In genomic region chr11:62832346-62833234, GRCh38 we compare ENCODE assay signal across 8 cellular contexts. TPM values are rescaled to one million over a fixed set of nuclear protein-coding genes. Genes with fewer than 3 reads are reported as not detected.
A peak's percentile ranks its signal among the peaks of the same experiment; 100 is the strongest.
DNase-seq lines count a peak whose midpoint lies in the region; ATAC-seq lines count a peak whose summit lies in the region.

Gene TEX54, minus strand, starts transcription at chr11:62832841.

- no peak within 1 kb of the TSS for H3K27ac ChIP-seq in iPS DF 6.9 (ENCODE audit: low read length)

- no peak for DNase-seq in activated CD4-positive, alpha-beta T cell treated with anti-CD3 and anti-CD28 coated beads, Interleukin-2, amount 10 ng/mL, durations not matched to agents 24 days and 14 days
- DNase-seq in activated CD4-positive, alpha-beta T cell treated with anti-CD3 and anti-CD28 coated beads for 4 hours = no peak
- no peak for DNase-seq in iPS DF 6.9 (ENCODE audit: low read depth, low spot score)
- DNase-seq in stimulated activated CD4-positive, alpha-beta T cell treated with anti-CD3 and anti-CD28 coated beads, Interleukin-4, amount 100 ng/mL, for 24 hours = no peak
- no peak for DNase-seq in activated CD4-positive, alpha-beta T cell treated with anti-CD3 and anti-CD28 coated beads for 1 hour

- H3K4me2 ChIP-seq in skeletal muscle satellite cell (ENCODE audit: low read length) = peak within 1 kb of the TSS; percentile 100

- peak within 1 kb of the TSS; percentile 95 for H3K9ac ChIP-seq in skeletal muscle satellite cell (ENCODE audit: low read depth, low read length)

- ATAC-seq in HG03342 (IDR thresholded peaks at IDR 0.05; ENCODE audit: unreplicated experiment) = peak; percentile 16

- peaks cover 40% of the 10 kb centered on the region for H3K4me1 Mint-ChIP-seq in activated CD4-positive, alpha-beta T cell treated with anti-CD3 and anti-CD28 coated beads, Interleukin-2, amount 10 ng/mL, durations not matched to agents 24 days and 14 days
- H3K4me1 Mint-ChIP-seq in activated naive CD8-positive, alpha-beta T cell (ENCODE audit: low read depth) = peaks cover 51% of the 10 kb centered on the region

- no CpG with 5 or more reads among the region's 40 CpGs for WGBS in iPS DF 6.9 (ENCODE audit: insufficient coverage, insufficient read length)

- H3K36me3 ChIP-seq in iPS DF 6.9 (ENCODE audit: control insufficient read depth, insufficient read depth, low read length) (peaks cover 20% of the 10 kb centered on the region), skeletal muscle satellite cell (ENCODE audit: insufficient read depth, low read length) (peaks cover 37% of the 10 kb centered on the region)

- peak within 1 kb of the TSS; percentile 92; the same call in 1 of the 2 replicates for H3K4me3 ChIP-seq in iPS DF 6.9 (ENCODE audit: low read length)
- peak within 1 kb of the TSS; percentile 94 for H3K4me3 ChIP-seq in skeletal muscle satellite cell (ENCODE audit: low read length)

- intact Hi-C loops in activated CD4-positive, alpha-beta T cell treated with anti-CD3 and anti-CD28 coated beads, Interleukin-2, amount 10 ng/mL, durations not matched to agents 24 days and 14 days (cut with micrococcal nuclease) = loop anchor here (1.0 to 5.0 kb wide), 6 partner anchors 9 to 240 kb away; partner anchors contain the start of genes TAF6L, TMEM179B, TMEM223 and TUT1

- H3K4me1 ChIP-seq in iPS DF 6.9 (ENCODE audit: control insufficient read depth, insufficient read depth, low read length) = no peaks in the 10 kb centered on the region; the same call in 1 of the 2 replicates
- H3K4me1 ChIP-seq in skeletal muscle satellite cell (ENCODE audit: control insufficient read depth, insufficient read depth, low read length) = peaks cover 20% of the 10 kb centered on the region

- H3K27me3 Mint-ChIP-seq in activated CD4-positive, alpha-beta T cell treated with anti-CD3 and anti-CD28 coated beads, Interleukin-2, amount 10 ng/mL, durations not matched to agents 24 days and 14 days = no peaks in the 10 kb centered on the region
- no peaks in the 10 kb centered on the region for H3K27me3 Mint-ChIP-seq in activated naive CD8-positive, alpha-beta T cell

- H3K9me3 ChIP-seq in iPS DF 6.9 (ENCODE audit: control insufficient read depth, insufficient read depth, low read length) (no peaks in the 10 kb centered on the region), skeletal muscle satellite cell (replicated peaks; ENCODE audit: low read length) (no peaks in the 10 kb centered on the region)

- H3K27me3 ChIP-seq in iPS DF 6.9 (ENCODE audit: control insufficient read depth, insufficient read depth, low read length) (no peaks in the 10 kb centered on the region), skeletal muscle satellite cell (ENCODE audit: control insufficient read depth, insufficient read depth, low read length) (no peaks in the 10 kb centered on the region)

- peak within 1 kb of the TSS; percentile 97 for H3K27ac Mint-ChIP-seq in activated CD4-positive, alpha-beta T cell treated with anti-CD3 and anti-CD28 coated beads, Interleukin-2, amount 10 ng/mL, durations not matched to agents 24 days and 14 days
- peak within 1 kb of the TSS; percentile 100 for H3K27ac Mint-ChIP-seq in activated naive CD8-positive, alpha-beta T cell

- H3K4me3 Mint-ChIP-seq in activated CD4-positive, alpha-beta T cell treated with anti-CD3 and anti-CD28 coated beads, Interleukin-2, amount 10 ng/mL, durations not matched to agents 24 days and 14 days = peak within 1 kb of the TSS; percentile 89
- peak within 1 kb of the TSS; percentile 99 for H3K4me3 Mint-ChIP-seq in activated naive CD8-positive, alpha-beta T cell

- H3K36me3 Mint-ChIP-seq in activated CD4-positive, alpha-beta T cell treated with anti-CD3 and anti-CD28 coated beads, Interleukin-2, amount 10 ng/mL, durations not matched to agents 24 days and 14 days (ENCODE audit: low read depth) = peaks cover 41% of the 10 kb centered on the region
- peaks cover 5% of the 10 kb centered on the region for H3K36me3 Mint-ChIP-seq in activated naive CD8-positive, alpha-beta T cell

- no peaks in the 10 kb centered on the region for H3K9me3 Mint-ChIP-seq in activated CD4-positive, alpha-beta T cell treated with anti-CD3 and anti-CD28 coated beads, Interleukin-2, amount 10 ng/mL, durations not matched to agents 24 days and 14 days
- H3K9me3 Mint-ChIP-seq in activated naive CD8-positive, alpha-beta T cell (ENCODE audit: low read depth) = no peaks in the 10 kb centered on the region

RNA-seq across cellular contexts. Expression of gene TEX54, which starts in this region (rescaled TPM):
- total RNA-seq in activated CD4-positive, alpha-beta T cell treated with anti-CD3 and anti-CD28 coated beads, Interleukin-2, amount 10 ng/mL, durations not matched to agents 24 days and 14 days = 0.79 and 2.0 TPM in 2 replicates
- not detected in 2 replicates for total RNA-seq in skeletal muscle satellite cell (2012; rRNA removed)
